ENCODE assay signal across 1 cellular context in the genomic region with DNA sequence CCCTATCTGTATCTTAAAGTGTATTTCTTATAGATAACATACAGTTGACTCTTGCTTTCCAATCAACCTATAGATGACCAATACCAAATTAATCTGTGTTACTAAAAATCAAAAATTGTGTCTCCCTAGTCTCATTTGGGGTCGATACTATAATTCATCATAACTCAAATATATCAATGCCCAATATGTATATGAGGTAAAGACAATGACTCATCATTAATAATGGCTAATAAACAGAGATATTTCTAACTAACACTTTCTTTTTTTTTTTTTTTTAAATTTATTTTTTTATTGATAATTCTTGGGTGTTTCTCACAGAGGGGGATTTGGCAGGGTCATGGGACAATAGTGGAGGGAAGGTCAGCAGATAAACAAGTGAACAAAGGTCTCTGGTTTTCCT. TPM values are rescaled to one million over a fixed set of nuclear protein-coding genes. Genes with fewer than 3 reads are reported as not detected.
"Had no signal": no experiment of that assay in that cellular context is flagged by ENCODE, and none has a peak within 500 bp of the region (broad histone marks: within the 10 kb centered on the region; RNA-seq: fewer than 3 reads in every experiment).

No MANE protein-coding gene starts in this region.

RNA-seq across cellular contexts. Expression of a gene that starts 55.8 kb away (rescaled TPM):
- total RNA-seq: HT-29 had no signal
